1 cellular context compared by ENCODE assay signal in genomic region chr11:77036398-77036797, GRCh38.
TF ChIP-seq lines count a peak whose summit lies in the region.

No MANE protein-coding gene starts in this region.

TF ChIP-seq in HepG2, 621 proteins besides CTCF, POLR2A, EP300 and RAD21 (continued from another document and continues in another):
- TF ChIP-seq ZBTB3 (CRISPR knock-in tag; IDR thresholded peaks at IDR 0.05; ENCODE audit: borderline replicate concordance, low read depth) (no peak), KLF15 (CRISPR knock-in tag; IDR thresholded peaks at IDR 0.05; ENCODE audit: borderline replicate concordance) (no peak), MTA3 (CRISPR knock-in tag; IDR thresholded peaks at IDR 0.05) (no peak), ZNF780A (CRISPR knock-in tag; IDR thresholded peaks at IDR 0.05) (no peak), ZNF263 (CRISPR knock-in tag; IDR thresholded peaks at IDR 0.05) (no peak), HNF4G (IDR thresholded peaks at IDR 0.05; ENCODE audit: borderline replicate concordance, low read depth, low read length) (no peak), HNF4G (CRISPR knock-in tag; IDR thresholded peaks at IDR 0.05; ENCODE audit: borderline replicate concordance, low read depth) (no peak), POLR2AphosphoS5 (IDR thresholded peaks at IDR 0.05; ENCODE audit: low read depth, low read length) (no peak), ZNF234 (CRISPR knock-in tag; conservative IDR thresholded peaks at IDR 0.05) (no peak), FOXO1 (CRISPR knock-in tag; IDR thresholded peaks at IDR 0.05) (peak; percentile 49; the same call in 1 of the 2 replicates), SOX6 (IDR thresholded peaks at IDR 0.05) (no peak), SOX6 (CRISPR knock-in tag; IDR thresholded peaks at IDR 0.05) (peak; percentile 85), ZNF292 (CRISPR knock-in tag; IDR thresholded peaks at IDR 0.05; ENCODE audit: borderline replicate concordance, low read depth) (peak; percentile 24; the same call in 1 of the 2 replicates), PITX1 (CRISPR knock-in tag; IDR thresholded peaks at IDR 0.05) (peak; percentile 93), ZMYM2 (CRISPR knock-in tag; IDR thresholded peaks at IDR 0.05) (no peak), NR2F1 (CRISPR knock-in tag; IDR thresholded peaks at IDR 0.05) (peak in 1 of 2 experiments; percentile 44; a peak in 1 of 4 replicates), ZNF44 (CRISPR knock-in tag; IDR thresholded peaks at IDR 0.05) (no peak), FOSL2 (CRISPR knock-in tag; IDR thresholded peaks at IDR 0.05) (0 out of 2 replicates have a peak, but pooled peaks have one; percentile 11), ZNF430 (CRISPR knock-in tag; IDR thresholded peaks at IDR 0.05) (no peak), MIXL1 (CRISPR knock-in tag; IDR thresholded peaks at IDR 0.05) (peak; percentile 87), ZNF30 (CRISPR knock-in tag; IDR thresholded peaks at IDR 0.05) (no peak), CREB1 (IDR thresholded peaks at IDR 0.05) (no peak), CREB1 (CRISPR knock-in tag; IDR thresholded peaks at IDR 0.05) (peak; percentile 52), CEBPG (CRISPR knock-in tag; IDR thresholded peaks at IDR 0.05) (no peak), E2F5 (CRISPR knock-in tag; conservative IDR thresholded peaks at IDR 0.05) (no peak), ZNF709 (CRISPR knock-in tag; IDR thresholded peaks at IDR 0.05) (no peak), DR1 (CRISPR knock-in tag; IDR thresholded peaks at IDR 0.05) (no peak), ELF4 (CRISPR knock-in tag; IDR thresholded peaks at IDR 0.05; ENCODE audit: borderline replicate concordance) (no peak), ZNF432 (CRISPR knock-in tag; IDR thresholded peaks at IDR 0.05; ENCODE audit: borderline replicate concordance) (no peak), ZNF776 (CRISPR knock-in tag; IDR thresholded peaks at IDR 0.05) (no peak), KDM4B (CRISPR knock-in tag; IDR thresholded peaks at IDR 0.05) (no peak), MTERF4 (CRISPR knock-in tag; IDR thresholded peaks at IDR 0.05) (no peak), AKAP8 (CRISPR knock-in tag; IDR thresholded peaks at IDR 0.05) (no peak), ARNT (IDR thresholded peaks at IDR 0.05) (no peak), RBM22 (optimal IDR thresholded peaks at IDR 0.05; ENCODE audit: low read length) (no peak), NFKB2 (CRISPR knock-in tag; IDR thresholded peaks at IDR 0.05; ENCODE audit: borderline replicate concordance) (no peak), HDAC2 (CRISPR knock-in tag; IDR thresholded peaks at IDR 0.05) (peak; percentile 96), POGZ (CRISPR knock-in tag; IDR thresholded peaks at IDR 0.05) (no peak), ZNF792 (CRISPR knock-in tag; IDR thresholded peaks at IDR 0.05) (no peak), ARID5B (CRISPR knock-in tag; IDR thresholded peaks at IDR 0.05) (peak; percentile 95), BRF2 (CRISPR knock-in tag; IDR thresholded peaks at IDR 0.05) (peak; percentile 86), HMG20A (CRISPR knock-in tag; IDR thresholded peaks at IDR 0.05; ENCODE audit: borderline replicate concordance) (peak; percentile 96), TERF1 (CRISPR knock-in tag; IDR thresholded peaks at IDR 0.05) (no peak), SATB2 (CRISPR knock-in tag; IDR thresholded peaks at IDR 0.05) (no peak), FOXK2 (IDR thresholded peaks at IDR 0.05) (no peak), CREM (IDR thresholded peaks at IDR 0.05) (peak; percentile 56; the same call in 1 of the 2 replicates), CREM (CRISPR knock-in tag; IDR thresholded peaks at IDR 0.05) (no peak), ZNF572 (CRISPR knock-in tag; IDR thresholded peaks at IDR 0.05) (no peak), NFKBIZ (CRISPR knock-in tag; IDR thresholded peaks at IDR 0.05) (0 out of 2 replicates have a peak, but pooled peaks have one; percentile 35)
- TF ChIP-seq, protein P1, sequence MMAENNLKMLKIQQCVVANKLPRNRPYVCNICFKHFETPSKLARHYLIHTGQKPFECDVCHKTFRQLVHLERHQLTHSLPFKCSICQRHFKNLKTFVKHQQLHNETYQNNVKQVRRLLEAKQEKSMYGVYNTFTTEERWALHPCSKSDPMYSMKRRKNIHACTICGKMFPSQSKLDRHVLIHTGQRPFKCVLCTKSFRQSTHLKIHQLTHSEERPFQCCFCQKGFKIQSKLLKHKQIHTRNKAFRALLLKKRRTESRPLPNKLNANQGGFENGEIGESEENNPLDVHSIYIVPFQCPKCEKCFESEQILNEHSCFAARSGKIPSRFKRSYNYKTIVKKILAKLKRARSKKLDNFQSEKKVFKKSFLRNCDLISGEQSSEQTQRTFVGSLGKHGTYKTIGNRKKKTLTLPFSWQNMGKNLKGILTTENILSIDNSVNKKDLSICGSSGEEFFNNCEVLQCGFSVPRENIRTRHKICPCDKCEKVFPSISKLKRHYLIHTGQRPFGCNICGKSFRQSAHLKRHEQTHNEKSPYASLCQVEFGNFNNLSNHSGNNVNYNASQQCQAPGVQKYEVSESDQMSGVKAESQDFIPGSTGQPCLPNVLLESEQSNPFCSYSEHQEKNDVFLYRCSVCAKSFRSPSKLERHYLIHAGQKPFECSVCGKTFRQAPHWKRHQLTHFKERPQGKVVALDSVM (CRISPR knock-in tag; IDR thresholded peaks at IDR 0.05): no peak
- TF ChIP-seq, protein P2, sequence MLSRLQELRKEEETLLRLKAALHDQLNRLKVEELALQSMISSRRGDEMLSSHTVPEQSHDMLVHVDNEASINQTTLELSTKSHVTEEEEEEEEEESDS (CRISPR knock-in tag; IDR thresholded peaks at IDR 0.05; ENCODE audit: borderline replicate concordance): no peak
- TF ChIP-seq, protein P3, sequence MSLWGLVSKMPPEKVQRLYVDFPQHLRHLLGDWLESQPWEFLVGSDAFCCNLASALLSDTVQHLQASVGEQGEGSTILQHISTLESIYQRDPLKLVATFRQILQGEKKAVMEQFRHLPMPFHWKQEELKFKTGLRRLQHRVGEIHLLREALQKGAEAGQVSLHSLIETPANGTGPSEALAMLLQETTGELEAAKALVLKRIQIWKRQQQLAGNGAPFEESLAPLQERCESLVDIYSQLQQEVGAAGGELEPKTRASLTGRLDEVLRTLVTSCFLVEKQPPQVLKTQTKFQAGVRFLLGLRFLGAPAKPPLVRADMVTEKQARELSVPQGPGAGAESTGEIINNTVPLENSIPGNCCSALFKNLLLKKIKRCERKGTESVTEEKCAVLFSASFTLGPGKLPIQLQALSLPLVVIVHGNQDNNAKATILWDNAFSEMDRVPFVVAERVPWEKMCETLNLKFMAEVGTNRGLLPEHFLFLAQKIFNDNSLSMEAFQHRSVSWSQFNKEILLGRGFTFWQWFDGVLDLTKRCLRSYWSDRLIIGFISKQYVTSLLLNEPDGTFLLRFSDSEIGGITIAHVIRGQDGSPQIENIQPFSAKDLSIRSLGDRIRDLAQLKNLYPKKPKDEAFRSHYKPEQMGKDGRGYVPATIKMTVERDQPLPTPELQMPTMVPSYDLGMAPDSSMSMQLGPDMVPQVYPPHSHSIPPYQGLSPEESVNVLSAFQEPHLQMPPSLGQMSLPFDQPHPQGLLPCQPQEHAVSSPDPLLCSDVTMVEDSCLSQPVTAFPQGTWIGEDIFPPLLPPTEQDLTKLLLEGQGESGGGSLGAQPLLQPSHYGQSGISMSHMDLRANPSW (CRISPR knock-in tag; IDR thresholded peaks at IDR 0.05; ENCODE audit: borderline replicate concordance): no peak
- TF ChIP-seq, protein P4, sequence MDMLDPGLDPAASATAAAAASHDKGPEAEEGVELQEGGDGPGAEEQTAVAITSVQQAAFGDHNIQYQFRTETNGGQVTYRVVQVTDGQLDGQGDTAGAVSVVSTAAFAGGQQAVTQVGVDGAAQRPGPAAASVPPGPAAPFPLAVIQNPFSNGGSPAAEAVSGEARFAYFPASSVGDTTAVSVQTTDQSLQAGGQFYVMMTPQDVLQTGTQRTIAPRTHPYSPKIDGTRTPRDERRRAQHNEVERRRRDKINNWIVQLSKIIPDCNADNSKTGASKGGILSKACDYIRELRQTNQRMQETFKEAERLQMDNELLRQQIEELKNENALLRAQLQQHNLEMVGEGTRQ (IDR thresholded peaks at IDR 0.05; ENCODE audit: low read depth, low read length): no peak
- TF ChIP-seq, protein P4 (CRISPR knock-in tag; IDR thresholded peaks at IDR 0.05; ENCODE audit: borderline replicate concordance): no peak
- TF ChIP-seq, protein P5, sequence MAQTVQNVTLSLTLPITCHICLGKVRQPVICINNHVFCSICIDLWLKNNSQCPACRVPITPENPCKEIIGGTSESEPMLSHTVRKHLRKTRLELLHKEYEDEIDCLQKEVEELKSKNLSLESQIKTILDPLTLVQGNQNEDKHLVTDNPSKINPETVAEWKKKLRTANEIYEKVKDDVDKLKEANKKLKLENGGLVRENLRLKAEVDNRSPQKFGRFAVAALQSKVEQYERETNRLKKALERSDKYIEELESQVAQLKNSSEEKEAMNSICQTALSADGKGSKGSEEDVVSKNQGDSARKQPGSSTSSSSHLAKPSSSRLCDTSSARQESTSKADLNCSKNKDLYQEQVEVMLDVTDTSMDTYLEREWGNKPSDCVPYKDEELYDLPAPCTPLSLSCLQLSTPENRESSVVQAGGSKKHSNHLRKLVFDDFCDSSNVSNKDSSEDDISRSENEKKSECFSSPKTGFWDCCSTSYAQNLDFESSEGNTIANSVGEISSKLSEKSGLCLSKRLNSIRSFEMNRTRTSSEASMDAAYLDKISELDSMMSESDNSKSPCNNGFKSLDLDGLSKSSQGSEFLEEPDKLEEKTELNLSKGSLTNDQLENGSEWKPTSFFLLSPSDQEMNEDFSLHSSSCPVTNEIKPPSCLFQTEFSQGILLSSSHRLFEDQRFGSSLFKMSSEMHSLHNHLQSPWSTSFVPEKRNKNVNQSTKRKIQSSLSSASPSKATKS (CRISPR knock-in tag; IDR thresholded peaks at IDR 0.05): no peak
